8 cellular contexts compared by ENCODE assay signal in genomic region chr9:120792898-120793765, GRCh38. TPM values are rescaled to one million over a fixed set of nuclear protein-coding genes. Genes with fewer than 3 reads are reported as not detected.
A peak's percentile ranks its signal among the peaks of the same experiment; 100 is the strongest.
DNase-seq lines count a peak whose midpoint lies in the region; TF ChIP-seq lines count a peak whose summit lies in the region.

Gene FBXW2 (minus strand): TSS chr9:120793416. CDS start chr9:120788258, 5,158 bp downstream.

- peaks cover 15% of the 10 kb centered on the region for H3K36me3 Mint-ChIP-seq in nephron progenitor cell (ENCODE audit: low read depth)
- peaks cover 41% of the 10 kb centered on the region for H3K36me3 Mint-ChIP-seq in stimulated activated naive CD8-positive, alpha-beta T cell treated with anti-CD3 and anti-CD28 coated beads, Interleukin-15, Interleukin-2, amounts not matched to agents 100 ng/mL and 50 ng/mL, for 24 hours (ENCODE audit: low read depth)

- TF ChIP-seq CTCF in nephron progenitor cell (IDR thresholded peaks at IDR 0.05), result no peak

- H3K4me1 Mint-ChIP-seq in nephron progenitor cell, result peaks cover 39% of the 10 kb centered on the region
- peaks cover 53% of the 10 kb centered on the region for H3K4me1 Mint-ChIP-seq in stimulated activated naive CD8-positive, alpha-beta T cell treated with anti-CD3 and anti-CD28 coated beads, Interleukin-15, Interleukin-2, amounts not matched to agents 100 ng/mL and 50 ng/mL, for 24 hours (ENCODE audit: low read depth)

- H3K27ac Mint-ChIP-seq in nephron progenitor cell, result peak within 1 kb of the TSS; percentile 97
- peak within 1 kb of the TSS; percentile 90 for H3K27ac Mint-ChIP-seq in stimulated activated naive CD8-positive, alpha-beta T cell treated with anti-CD3 and anti-CD28 coated beads, Interleukin-15, Interleukin-2, amounts not matched to agents 100 ng/mL and 50 ng/mL, for 24 hours

- H3K9me3 Mint-ChIP-seq in nephron progenitor cell, result no peaks in the 10 kb centered on the region
- H3K9me3 Mint-ChIP-seq in stimulated activated naive CD8-positive, alpha-beta T cell treated with anti-CD3 and anti-CD28 coated beads, Interleukin-15, Interleukin-2, amounts not matched to agents 100 ng/mL and 50 ng/mL, for 24 hours, result no peaks in the 10 kb centered on the region

- peak; percentile 91 for DNase-seq in EL
- DNase-seq in H4 (ENCODE audit: low spot score), result peak; percentile 88
- DNase-seq in LoVo (ENCODE audit: low spot score), result peak; percentile 88
- peak; percentile 44 for DNase-seq in SIG-M5 (lab: John Stamatoyannopoulos, UW)
- DNase-seq in activated gamma-delta T cell (lab: John Stamatoyannopoulos, UW), result peak; percentile 79
- peak; percentile 74 for DNase-seq in fibroblast of the conjunctiva (ENCODE audit: low read depth)
- DNase-seq in nephron progenitor cell, result peak; percentile 91

- peak within 1 kb of the TSS; percentile 98 for H3K4me3 Mint-ChIP-seq in nephron progenitor cell
- H3K4me3 Mint-ChIP-seq in stimulated activated naive CD8-positive, alpha-beta T cell treated with anti-CD3 and anti-CD28 coated beads, Interleukin-15, Interleukin-2, amounts not matched to agents 100 ng/mL and 50 ng/mL, for 24 hours, result peak within 1 kb of the TSS; percentile 93

- H3K27me3 Mint-ChIP-seq in nephron progenitor cell (ENCODE audit: low read depth, poor library complexity), result peaks cover 2% of the 10 kb centered on the region
- H3K27me3 Mint-ChIP-seq in stimulated activated naive CD8-positive, alpha-beta T cell treated with anti-CD3 and anti-CD28 coated beads, Interleukin-15, Interleukin-2, amounts not matched to agents 100 ng/mL and 50 ng/mL, for 24 hours, result no peaks in the 10 kb centered on the region

RNA-seq across cellular contexts. Expression of gene FBXW2, which starts in this region (rescaled TPM):
- total RNA-seq in H4 (2014; rRNA removed; shearing (Covaris generic)), result 10.4 and 14.1 TPM in 2 replicates

Comparison
In these comparisons a context has a peak if more than half of its experiments do, and no peak if none do; other contexts are left out.
1. Peak in every context shown above with its lines: DNase-seq.